ENCODE assay signal across 17 cellular contexts in the genomic region with DNA sequence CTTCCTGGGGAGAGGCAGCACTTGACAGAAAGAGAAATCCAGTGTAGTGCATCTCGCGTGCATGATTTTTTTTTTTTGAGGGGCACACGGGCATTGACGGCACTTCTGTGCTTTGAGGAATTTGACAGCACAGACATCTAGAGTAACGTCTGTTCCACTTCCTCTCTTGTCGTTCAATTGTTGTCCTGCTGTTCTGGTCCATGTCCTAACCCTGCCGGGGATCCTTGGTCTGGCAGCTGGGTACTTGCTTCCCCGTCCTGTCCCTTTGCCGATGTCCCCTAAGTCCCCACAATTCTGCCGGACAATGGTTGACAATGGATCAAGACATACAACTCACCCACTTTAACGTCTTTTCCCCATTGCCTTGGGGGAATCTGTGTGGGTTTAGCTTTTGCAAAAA. TPM values are rescaled to one million over a fixed set of nuclear protein-coding genes. Genes with fewer than 3 reads are reported as not detected.
DNase-seq lines count a peak whose midpoint lies in the region; ATAC-seq, FAIRE-seq and TF ChIP-seq lines count a peak whose summit lies in the region.
"Had no signal": no experiment of that assay in that cellular context is flagged by ENCODE, and none has a peak within 500 bp of the region (broad histone marks: within the 10 kb centered on the region; RNA-seq: fewer than 3 reads in every experiment).

No MANE protein-coding gene starts in this region.

- peaks cover 28% of the 10 kb centered on the region for H3K4me1 Mint-ChIP-seq in activated T-cell treated with anti-CD3 and anti-CD28 coated beads, Interleukin-2, amount 50 U/mL, for 4 hours (ENCODE audit: low read depth)

- no peaks in the 10 kb centered on the region for H3K27me3 Mint-ChIP-seq in activated T-cell treated with anti-CD3 and anti-CD28 coated beads, Interleukin-2, amount 50 U/mL, for 4 hours (ENCODE audit: low read depth)
- H3K27me3 Mint-ChIP-seq: CD4-positive, CD25-positive, alpha-beta regulatory T cell had no signal

- H3K27me3 ChIP-seq in dorsolateral prefrontal cortex (no peaks in the 10 kb centered on the region), upper lobe of right lung (no peaks in the 10 kb centered on the region)
- H3K27me3 ChIP-seq: MG63 had no signal

- no peak overlapping the region for H3K4me3 Mint-ChIP-seq in activated T-cell treated with anti-CD3 and anti-CD28 coated beads, Interleukin-2, amount 50 U/mL, for 4 hours
- H3K4me3 Mint-ChIP-seq: CD4-positive, CD25-positive, alpha-beta regulatory T cell had no signal

- no peak for DNase-seq in A549 (ENCODE audit: low read depth in 1 of 2, low spot score in 1 of 2)
- DNase-seq in GM12891 (ENCODE audit: insufficient read length, low spot score): no peak
- peak; percentile 21 for DNase-seq in NOMO-1 treated with dmso at 0.1 percent for 144 hours (lab: John Stamatoyannopoulos, UW; ENCODE audit: unreplicated experiment)
- DNase-seq in dorsolateral prefrontal cortex: no peak
- no peak for DNase-seq in activated T-cell treated with anti-CD3 and anti-CD28 coated beads, Interleukin-2, amount 50 U/mL, for 4 hours
- DNase-seq in upper lobe of right lung: no peak
- no peak for DNase-seq in GM13977 (ENCODE audit: low spot score)
- DNase-seq: Caco-2; CD4-positive, CD25-positive, alpha-beta regulatory T cell; DMS153; MG63; NCI-H1417; NCI-H2029 treated with DMSO at 0.1 percent for 48 hours; NCI-H510A; SHP77 had no signal

- TF ChIP-seq POLR2A in A549 (IDR thresholded peaks at IDR 0.05; ENCODE audit: low read length) (no peak), GM12891 (IDR thresholded peaks at IDR 0.05; ENCODE audit: low read depth, low read length) (no peak)

- H3K4me1 ChIP-seq in A549: peaks cover 12% of the 10 kb centered on the region
- H3K4me1 ChIP-seq in upper lobe of right lung: peaks cover 35% of the 10 kb centered on the region

- no peak for ATAC-seq in A549
- ATAC-seq in HG03469 (IDR thresholded peaks at IDR 0.05; ENCODE audit: unreplicated experiment): no peak
- ATAC-seq in activated T-cell treated with anti-CD3 and anti-CD28 coated beads, Interleukin-2, amount 50 U/mL, for 4 hours: no peak
- ATAC-seq in upper lobe of right lung: no peak

- POLR2A ChIA-PET in A549 (lab: Yijun Ruan, JAX): interaction anchor here (0.7 kb wide), 1 partner anchor 23 kb away, joined by 6 read pairs; no protein-coding TSS in a partner anchor

- intact Hi-C loops in dorsolateral prefrontal cortex (cut with DNase I) (loop anchor here (5.0 kb wide), 1 partner anchor 34 kb away; no protein-coding TSS in a partner anchor), upper lobe of right lung (cut with DNase I) (no loop called here)

- H3K36me3 Mint-ChIP-seq in activated T-cell treated with anti-CD3 and anti-CD28 coated beads, Interleukin-2, amount 50 U/mL, for 4 hours (ENCODE audit: insufficient read depth): no peaks in the 10 kb centered on the region
- H3K36me3 Mint-ChIP-seq: CD4-positive, CD25-positive, alpha-beta regulatory T cell had no signal

- no peak for TF ChIP-seq CTCF in A549 (IDR thresholded peaks at IDR 0.05)
- TF ChIP-seq CTCF in dorsolateral prefrontal cortex (IDR thresholded peaks at IDR 0.05 in 54 of 56, conservative IDR thresholded peaks at IDR 0.05 in 2 of 56; ENCODE audit: low read depth in 1 of 56, partially characterized antibody in 56 of 56): no peak
- TF ChIP-seq CTCF in upper lobe of right lung (IDR thresholded peaks at IDR 0.05): no peak
- no peak for TF ChIP-seq CTCF in GM13977 (IDR thresholded peaks at IDR 0.05; ENCODE audit: extremely low read depth, insufficient read depth, missing control alignments)

- no peaks in the 10 kb centered on the region for H3K9me3 Mint-ChIP-seq in activated T-cell treated with anti-CD3 and anti-CD28 coated beads, Interleukin-2, amount 50 U/mL, for 4 hours
- H3K9me3 Mint-ChIP-seq: CD4-positive, CD25-positive, alpha-beta regulatory T cell had no signal

- TF ChIP-seq RAD21 in A549 (conservative IDR thresholded peaks at IDR 0.05 in 1 of 2, IDR thresholded peaks at IDR 0.05 in 1 of 2): no peak

- no peak for TF ChIP-seq EP300 in A549 (IDR thresholded peaks at IDR 0.05)

- FAIRE-seq in A549 (lab: Jason Lieb, UNC) (peak; percentile 46), GM12891 (lab: Jason Lieb, UNC) (no peak)
- FAIRE-seq: GM19239 had no signal

- H3K4me2 ChIP-seq in A549: no peak overlapping the region

- CTCF ChIA-PET in A549 (lab: Yijun Ruan, JAX): interaction anchor here (0.9 kb wide), 1 partner anchor 24 kb away, joined by 3 read pairs; no protein-coding TSS in a partner anchor

- H3K27ac ChIP-seq in A549 (no peak overlapping the region), dorsolateral prefrontal cortex (peak overlapping the region in 33 of 59 donors; percentile 8 to 97 (median 49)), upper lobe of right lung (no peak overlapping the region)

- H3K4me3 ChIP-seq in A549 (no peak overlapping the region), dorsolateral prefrontal cortex (no peak overlapping the region), upper lobe of right lung (no peak overlapping the region)
- H3K4me3 ChIP-seq: MG63 had no signal

- in situ Hi-C loops in GM13977 (cut with MboI; ENCODE audit: low pct_unique_long_range_greater_than_20kb, low sequenced_read_pairs, unreplicated experiment): no loop called here

- 92% methylated on average over 11 of the region's 11 CpGs for whole genome bisulfite sequencing in A549 (ENCODE audit: missing lambda C conversion rate)

- peaks cover 41% of the 10 kb centered on the region for H3K36me3 ChIP-seq in upper lobe of right lung
- H3K36me3 ChIP-seq: MG63 had no signal

- no peaks in the 10 kb centered on the region for H3K9me3 ChIP-seq in A549
- H3K9me3 ChIP-seq in upper lobe of right lung: no peaks in the 10 kb centered on the region
- H3K9me3 ChIP-seq: Caco-2, MG63 had no signal

TF ChIP-seq in A549, 52 proteins besides CTCF, POLR2A, EP300 and RAD21 (continues in another document):
- TF ChIP-seq FOSL2 (IDR thresholded peaks at IDR 0.05): no peak
- no peak for TF ChIP-seq FOSL2 (CRISPR knock-in tag; IDR thresholded peaks at IDR 0.05)
- TF ChIP-seq HOXB13 (CRISPR knock-in tag; IDR thresholded peaks at IDR 0.05; ENCODE audit: low read depth): no peak
- TF ChIP-seq RARB (CRISPR knock-in tag; IDR thresholded peaks at IDR 0.05): no peak
- no peak for TF ChIP-seq MAFK (IDR thresholded peaks at IDR 0.05; ENCODE audit: partially characterized antibody)
- no peak for TF ChIP-seq HEYL (CRISPR knock-in tag; IDR thresholded peaks at IDR 0.05)
- TF ChIP-seq KDM5A (IDR thresholded peaks at IDR 0.05): no peak
- TF ChIP-seq, protein P1, sequence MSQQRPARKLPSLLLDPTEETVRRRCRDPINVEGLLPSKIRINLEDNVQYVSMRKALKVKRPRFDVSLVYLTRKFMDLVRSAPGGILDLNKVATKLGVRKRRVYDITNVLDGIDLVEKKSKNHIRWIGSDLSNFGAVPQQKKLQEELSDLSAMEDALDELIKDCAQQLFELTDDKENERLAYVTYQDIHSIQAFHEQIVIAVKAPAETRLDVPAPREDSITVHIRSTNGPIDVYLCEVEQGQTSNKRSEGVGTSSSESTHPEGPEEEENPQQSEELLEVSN (IDR thresholded peaks at IDR 0.05; ENCODE audit: borderline replicate concordance, low read depth): no peak

TF ChIP-seq in GM12891, 5 proteins besides CTCF, POLR2A, EP300 and RAD21:
- TF ChIP-seq SPI1 (IDR thresholded peaks at IDR 0.05; ENCODE audit: low read depth, low read length): 0 out of 2 replicates have a peak, but pooled peaks have one; percentile 7
- TF ChIP-seq TAF1 (IDR thresholded peaks at IDR 0.05; ENCODE audit: low read depth, low read length): no peak
- TF ChIP-seq POLR2AphosphoS5 (IDR thresholded peaks at IDR 0.05; ENCODE audit: low read depth, low read length): no peak

RNA-seq across cellular contexts. Expression of a gene that starts 46.0 kb away (rescaled TPM):
- polyA plus RNA-seq in A549 (2011; rRNA removed) (154 and 219 TPM in 2 replicates), A549 (2017; fragmentation: RNase III; extraction: RNeasy Plus Mini Kit Qiagen cat#74134 plus additional on column Dnase treatment) (174 to 202 TPM (median 175 TPM) in 3 replicates)
- polyA plus RNA-seq in A549 (2012; cell fraction: cytosol; rRNA removed): 110 and 115 TPM in 2 replicates
- polyA plus RNA-seq in A549 (2012; cell fraction: nucleus; rRNA removed): 44.7 and 53.1 TPM in 2 replicates
- 38.3 and 41.6 TPM in 2 replicates for polyA minus RNA-seq in A549 (2011; rRNA and poly(A)+ RNA removed)
- polyA plus RNA-seq in GM12891 (2012; ENCODE audit: low read depth, missing spikeins): 51.9 TPM
- total RNA-seq in dorsolateral prefrontal cortex (10 to 100 TPM; 28.1 to 68.2 (median 47.8) TPM), upper lobe of right lung (63.1 TPM)
- 100 to 1,000 TPM; 115 to 121 (median 118) TPM for total RNA-seq in activated T-cell treated with anti-CD3 and anti-CD28 coated beads, Interleukin-2, amount 50 U/mL, for 4 hours

Comparison
In these comparisons a context has a peak if more than half of its experiments do, and no peak if none do; other contexts are left out.
1. H3K27ac ChIP-seq: peak in dorsolateral prefrontal cortex (33 of 59); none in A549 (0 of 2) and upper lobe of right lung (single experiment).